Comparison of ENCODE assay signal across 8 cellular contexts in genomic region chr11:62760867-62761227, GRCh38. TPM values are rescaled to one million over a fixed set of nuclear protein-coding genes. Genes with fewer than 3 reads are reported as not detected.
DNase-seq lines count a peak whose midpoint lies in the region; ATAC-seq, FAIRE-seq and TF ChIP-seq lines count a peak whose summit lies in the region.
"Not testable (repeated sequence)": the region's sequence is repeated elsewhere in the genome, so short reads cannot be mapped to it uniquely, and the experiment has no call there.

No MANE protein-coding gene starts in this region.

- TF ChIP-seq EP300 in ovary (IDR thresholded peaks at IDR 0.05) = not testable (repeated sequence)

- H3K4me1 Mint-ChIP-seq in CD4-positive, alpha-beta T cell (ENCODE audit: low read depth) = peaks cover 19% of the 10 kb centered on the region
- peaks cover 20% of the 10 kb centered on the region for H3K4me1 Mint-ChIP-seq in activated naive CD4-positive, alpha-beta T cell treated with anti-CD3 and anti-CD28 coated beads, Interleukin-2, amount 50 U/mL, for 24 hours

- H3K27ac ChIP-seq in CD4-positive, alpha-beta T cell (ENCODE audit: low read depth, low read length); SK-N-MC; keratinocyte (ENCODE audit: control insufficient read depth, insufficient read depth, low read length); ovary: not testable (repeated sequence)
- H3K27ac ChIP-seq in KOPT-K1 (ENCODE audit: low read depth, low read length, poor library complexity, severe bottlenecking) (peak overlapping the region; percentile 72), dorsolateral prefrontal cortex (peak overlapping the region; percentile 29 to 99 (median 88)), thymus (ENCODE audit: low read depth) (peak overlapping the region; percentile 42)

- not testable (repeated sequence) for TF ChIP-seq CTCF in CD4-positive, alpha-beta T cell (IDR thresholded peaks at IDR 0.05); dorsolateral prefrontal cortex (IDR thresholded peaks at IDR 0.05 in 54 of 56, conservative IDR thresholded peaks at IDR 0.05 in 2 of 56; ENCODE audit: low read depth in 1 of 56, partially characterized antibody in 56 of 56); keratinocyte (optimal IDR thresholded peaks at IDR 0.05 in 1 of 3, IDR thresholded peaks at IDR 0.05 in 1 of 3, conservative IDR thresholded peaks at IDR 0.05 in 1 of 3; ENCODE audit: extremely low read depth in 1 of 3, insufficient read depth in 2 of 3, low read length in 3 of 3); ovary (IDR thresholded peaks at IDR 0.05)

- not testable (repeated sequence) for H3K27me3 Mint-ChIP-seq in CD4-positive, alpha-beta T cell; activated naive CD4-positive, alpha-beta T cell treated with anti-CD3 and anti-CD28 coated beads, Interleukin-2, amount 50 U/mL, for 24 hours

- not testable (repeated sequence) for H2AFZ ChIP-seq in keratinocyte (ENCODE audit: control insufficient read depth, low read length)

- H3K36me3 ChIP-seq in KOPT-K1 (ENCODE audit: insufficient read depth, low read length) (peaks cover 21% of the 10 kb centered on the region), thymus (ENCODE audit: control insufficient read depth, insufficient read depth) (peaks cover 13% of the 10 kb centered on the region)
- not testable (repeated sequence) for H3K36me3 ChIP-seq in SK-N-MC (ENCODE audit: insufficient read depth, low read length); keratinocyte (ENCODE audit: control insufficient read depth in 2 of 2, extremely low read depth in 1 of 2, insufficient read depth in 2 of 2, low read length in 2 of 2); ovary

- peak overlapping the region; percentile 95 for H3K27ac Mint-ChIP-seq in CD4-positive, alpha-beta T cell
- H3K27ac Mint-ChIP-seq in activated naive CD4-positive, alpha-beta T cell treated with anti-CD3 and anti-CD28 coated beads, Interleukin-2, amount 50 U/mL, for 24 hours = not testable (repeated sequence)

- H3K4me3 Mint-ChIP-seq in CD4-positive, alpha-beta T cell = peak overlapping the region; percentile 99
- peak overlapping the region; percentile 95 for H3K4me3 Mint-ChIP-seq in activated naive CD4-positive, alpha-beta T cell treated with anti-CD3 and anti-CD28 coated beads, Interleukin-2, amount 50 U/mL, for 24 hours

- not testable (repeated sequence) for ATAC-seq in CD4-positive, alpha-beta T cell (ENCODE audit: poor library complexity)

- peaks cover 11% of the 10 kb centered on the region for H3K4me1 ChIP-seq in keratinocyte (ENCODE audit: control insufficient read depth, extremely low read depth, insufficient read depth, low read length)
- not testable (repeated sequence) for H3K4me1 ChIP-seq in ovary (ENCODE audit: insufficient read depth)
- peaks cover 11% of the 10 kb centered on the region for H3K4me1 ChIP-seq in thymus (ENCODE audit: control insufficient read depth, insufficient read depth, low read length)

- H3K79me2 ChIP-seq in keratinocyte (ENCODE audit: control insufficient read depth, insufficient read depth, low read length) = peaks cover 13% of the 10 kb centered on the region

- TF ChIP-seq POLR2A in ovary (IDR thresholded peaks at IDR 0.05) = not testable (repeated sequence)

- H3K9me1 ChIP-seq in keratinocyte (ENCODE audit: control insufficient read depth, extremely low read depth, insufficient read depth, low read length) = not testable (repeated sequence)

- H4K20me1 ChIP-seq in keratinocyte (ENCODE audit: control insufficient read depth, extremely low read depth, insufficient read depth, low read length) = not testable (repeated sequence)

- peak overlapping the region; percentile 99 for H3K4me3 ChIP-seq in SK-N-MC
- peak overlapping the region; percentile 62 to 99 (median 88) for H3K4me3 ChIP-seq in dorsolateral prefrontal cortex
- not testable (repeated sequence) for H3K4me3 ChIP-seq in keratinocyte (ENCODE audit: control insufficient read depth in 2 of 3, extremely low read depth in 1 of 3, insufficient read depth in 2 of 3, low read depth in 1 of 3, low read length in 3 of 3)
- peak overlapping the region; percentile 78 for H3K4me3 ChIP-seq in ovary
- peak overlapping the region; percentile 90 for H3K4me3 ChIP-seq in thymus (ENCODE audit: low read length)

- POLR2A ChIA-PET in CD4-positive, alpha-beta T cell (lab: Charles Lee) = interaction anchor here (0.6 to 3.9 kb wide), 24 partner anchors 9 to 187 kb away, joined by 3 to 61 read pairs (median 8); partner anchors contain the start of genes EEF1G, HNRNPUL2, LBHD1 and MTA2

- not testable (repeated sequence) for H3K9ac ChIP-seq in SK-N-MC (ENCODE audit: insufficient read length); keratinocyte (ENCODE audit: control insufficient read depth, extremely low read depth, insufficient read depth, low read length)

- intact Hi-C loops in CD4-positive, alpha-beta T cell (cut with DNase I, micrococcal nuclease) = loop anchor here in 1 of 2 experiments (1.0 to 10.0 kb wide), 2 partner anchors 8 to 156 kb away; partner anchors contain the start of gene MTA2
- intact Hi-C loops in dorsolateral prefrontal cortex (cut with DNase I) = loop anchor here in 1 of 2 donors (1.0 kb wide), 1 partner anchor 10 kb away; the partner anchor contains the start of gene TAF6L
- intact Hi-C loops in ovary (cut with DNase I) = not testable (repeated sequence)

- H3K27me3 ChIP-seq in CD4-positive, alpha-beta T cell (ENCODE audit: control insufficient read depth, insufficient read depth, low read length); dorsolateral prefrontal cortex; keratinocyte (ENCODE audit: control insufficient read depth, extremely low read depth, insufficient read depth, low read length); ovary; thymus (ENCODE audit: control insufficient read depth, insufficient read depth): not testable (repeated sequence)

- H3K4me2 ChIP-seq in keratinocyte (ENCODE audit: control insufficient read depth, extremely low read depth, insufficient read depth, low read depth, low read length) = peak overlapping the region; percentile 22

- not testable (repeated sequence) for FAIRE-seq in keratinocyte (lab: Jason Lieb, UNC)

- DNase-seq in CD4-positive, alpha-beta T cell; SK-N-MC (ENCODE audit: low read depth, low spot score); dorsolateral prefrontal cortex; keratinocyte (ENCODE audit: low read depth, low spot score); ovary: not testable (repeated sequence)

- WGBS in ovary, 3 donors = 32 to 39% (median 35%) methylated on average over 9 of the region's 9 CpGs
- WGBS in thymus = 41% methylated on average over 9 of the region's 9 CpGs

- H3K9me3 Mint-ChIP-seq in CD4-positive, alpha-beta T cell; activated naive CD4-positive, alpha-beta T cell treated with anti-CD3 and anti-CD28 coated beads, Interleukin-2, amount 50 U/mL, for 24 hours: not testable (repeated sequence)

- CTCF ChIA-PET in CD4-positive, alpha-beta T cell (lab: Charles Lee) = interaction anchor here (1.3 to 5.5 kb wide), 3 partner anchors 10 to 32 kb away, joined by 3 to 30 read pairs (median 4); partner anchors contain the start of genes TAF6L and TMEM179B

- H3K36me3 Mint-ChIP-seq in CD4-positive, alpha-beta T cell (ENCODE audit: low read depth) = peaks cover 21% of the 10 kb centered on the region
- H3K36me3 Mint-ChIP-seq in activated naive CD4-positive, alpha-beta T cell treated with anti-CD3 and anti-CD28 coated beads, Interleukin-2, amount 50 U/mL, for 24 hours = not testable (repeated sequence)

- H3K9me3 ChIP-seq in CD4-positive, alpha-beta T cell (ENCODE audit: control insufficient read depth, low read length); KOPT-K1 (ENCODE audit: insufficient read depth, low read length, poor library complexity, severe bottlenecking); SK-N-MC (ENCODE audit: low read depth, low read length); keratinocyte (ENCODE audit: control insufficient read depth, low read depth, low read length); ovary; thymus (ENCODE audit: control insufficient read depth): not testable (repeated sequence)

- dilution Hi-C loops in keratinocyte (cut with MboI; ENCODE audit: extremely low pct_ligation_motif_present, low sequenced_read_pairs) = not testable (repeated sequence)

RNA-seq across cellular contexts. Expression of gene POLR2G, which starts 0.5 kb away (rescaled TPM):
- total RNA-seq in CD4-positive, alpha-beta T cell = 10 to 100 TPM; 45.3 to 47.9 TPM
- total RNA-seq in dorsolateral prefrontal cortex (10 to 100 TPM; 35.8 to 95.3 (median 54.4) TPM), ovary (10 to 100 TPM; 42.1 to 77.0 (median 53.6) TPM)
- polyA plus RNA-seq in keratinocyte (145 to 166 TPM (median 151 TPM) in 3 replicates), ovary (100 to 1,000 TPM; 100 to 108 TPM), thymus (150 TPM)
- 20.8 TPM for polyA plus RNA-seq in keratinocyte (2011; ENCODE audit: low read depth)
- 148 and 195 TPM in 2 replicates for polyA plus RNA-seq in keratinocyte (2011; cell fraction: cytosol; rRNA removed)
- 107 and 111 TPM in 2 replicates for polyA plus RNA-seq in keratinocyte (2011; cell fraction: nucleus; rRNA removed)
- 112 and 114 TPM in 2 replicates for polyA plus RNA-seq in keratinocyte (2012; ENCODE audit: low replicate concordance)
- polyA minus RNA-seq in keratinocyte = 67.2 to 120 TPM (median 114 TPM) in 3 replicates
- 54.9 TPM for polyA minus RNA-seq in keratinocyte (2011; cell fraction: cytosol; rRNA and poly(A)+ RNA removed)
- 26.8 and 38.8 TPM in 2 replicates for polyA minus RNA-seq in keratinocyte (2011; cell fraction: nucleus; rRNA and poly(A)+ RNA removed)

RNA-seq across cellular contexts. Expression of gene ZBTB3, which starts 6.9 kb away (rescaled TPM):
- 1 to 10 TPM; 2.3 to 3.5 TPM for total RNA-seq in CD4-positive, alpha-beta T cell
- total RNA-seq in dorsolateral prefrontal cortex = 10 to 100 TPM in 115 of 120 experiments, 1 to 10 TPM in 5; 6.9 to 30.3 (median 15.2) TPM
- polyA plus RNA-seq in keratinocyte = 3.4 to 7.2 TPM (median 4.0 TPM) in 3 replicates
- polyA plus RNA-seq in keratinocyte (2011; ENCODE audit: low read depth) = 0.66 TPM
- polyA plus RNA-seq in keratinocyte (2011; cell fraction: cytosol; rRNA removed) = 2.3 and 2.4 TPM in 2 replicates
- 8.5 and 9.2 TPM in 2 replicates for polyA plus RNA-seq in keratinocyte (2011; cell fraction: nucleus; rRNA removed)
- polyA plus RNA-seq in keratinocyte (2012; ENCODE audit: low replicate concordance) = 3.3 and 4.3 TPM in 2 replicates
- 7.4 to 12.3 TPM (median 11.0 TPM) in 3 replicates for polyA minus RNA-seq in keratinocyte
- polyA minus RNA-seq in keratinocyte (2011; cell fraction: cytosol; rRNA and poly(A)+ RNA removed) = 8.6 TPM
- 6.5 and 13.7 TPM in 2 replicates for polyA minus RNA-seq in keratinocyte (2011; cell fraction: nucleus; rRNA and poly(A)+ RNA removed)
- 10 to 100 TPM in 4 of 7 donors, 1 to 10 TPM in 3; 4.4 to 18.2 (median 11.8) TPM for total RNA-seq in ovary
- 1 to 10 TPM; 3.5 to 4.5 TPM for polyA plus RNA-seq in ovary
- 7.7 TPM for polyA plus RNA-seq in thymus

RNA-seq across cellular contexts. Expression of gene TAF6L, which starts 10.3 kb away (rescaled TPM):
- total RNA-seq in CD4-positive, alpha-beta T cell = 10 to 100 TPM; 11.5 to 11.8 TPM
- total RNA-seq in dorsolateral prefrontal cortex = 10 to 100 TPM in 118 of 120 experiments, 1 to 10 TPM in 2; 9.3 to 39.3 (median 22.8) TPM
- 14.7 to 16.1 TPM (median 14.8 TPM) in 3 replicates for polyA plus RNA-seq in keratinocyte
- polyA plus RNA-seq in keratinocyte (2011; ENCODE audit: low read depth) = 3.9 TPM
- 4.8 and 6.6 TPM in 2 replicates for polyA plus RNA-seq in keratinocyte (2011; cell fraction: cytosol; rRNA removed)
- polyA plus RNA-seq in keratinocyte (2011; cell fraction: nucleus; rRNA removed) = 29.0 and 35.4 TPM in 2 replicates
- polyA plus RNA-seq in keratinocyte (2012; ENCODE audit: low replicate concordance) = 7.6 and 10.9 TPM in 2 replicates
- polyA minus RNA-seq in keratinocyte = 11.3 to 23.4 TPM (median 14.9 TPM) in 3 replicates
- polyA minus RNA-seq in keratinocyte (2011; cell fraction: cytosol; rRNA and poly(A)+ RNA removed) = 8.2 TPM
- polyA minus RNA-seq in keratinocyte (2011; cell fraction: nucleus; rRNA and poly(A)+ RNA removed) = 12.5 and 13.0 TPM in 2 replicates
- 10 to 100 TPM; 15.9 to 33.6 (median 26.3) TPM for total RNA-seq in ovary
- 10 to 100 TPM in 1 of 2 donors, 1 to 10 TPM in 1; 5.4 to 26.5 TPM for polyA plus RNA-seq in ovary
- polyA plus RNA-seq in thymus = 26.5 TPM

RNA-seq across cellular contexts. Expression of gene TMEM179B, which starts 26.4 kb away (rescaled TPM):
- 10 to 100 TPM; 34.7 to 37.4 TPM for total RNA-seq in CD4-positive, alpha-beta T cell
- 10 to 100 TPM; 12.2 to 34.2 (median 19.6) TPM for total RNA-seq in dorsolateral prefrontal cortex
- polyA plus RNA-seq in keratinocyte = 35.4 to 76.4 TPM (median 38.6 TPM) in 3 replicates
- 5.0 TPM for polyA plus RNA-seq in keratinocyte (2011; ENCODE audit: low read depth)
- 60.1 and 62.0 TPM in 2 replicates for polyA plus RNA-seq in keratinocyte (2011; cell fraction: cytosol; rRNA removed)
- polyA plus RNA-seq in keratinocyte (2011; cell fraction: nucleus; rRNA removed) = 55.4 and 59.9 TPM in 2 replicates
- polyA plus RNA-seq in keratinocyte (2012; ENCODE audit: low replicate concordance) = 48.7 and 52.8 TPM in 2 replicates
- polyA minus RNA-seq in keratinocyte = 42.7 to 71.3 TPM (median 55.8 TPM) in 3 replicates
- polyA minus RNA-seq in keratinocyte (2011; cell fraction: cytosol; rRNA and poly(A)+ RNA removed) = 92.9 TPM
- 22.5 and 24.1 TPM in 2 replicates for polyA minus RNA-seq in keratinocyte (2011; cell fraction: nucleus; rRNA and poly(A)+ RNA removed)
- total RNA-seq in ovary = 100 to 1,000 TPM in 1 of 7 donors, 10 to 100 TPM in 6; 32.7 to 101 (median 36.5) TPM
- 10 to 100 TPM; 54.4 to 91.7 TPM for polyA plus RNA-seq in ovary
- polyA plus RNA-seq in thymus = 58.2 TPM

RNA-seq across cellular contexts. Expression of gene TMEM223, which starts 31.0 kb away (rescaled TPM):
- total RNA-seq in CD4-positive, alpha-beta T cell = 1 to 10 TPM; 6.2 to 8.7 TPM
- total RNA-seq in dorsolateral prefrontal cortex = 10 to 100 TPM; 10.1 to 27.1 (median 19.7) TPM
- polyA plus RNA-seq in keratinocyte = 11.0 to 15.6 TPM (median 11.8 TPM) in 3 replicates
- polyA plus RNA-seq in keratinocyte (2011; ENCODE audit: low read depth) = 1.6 TPM
- polyA plus RNA-seq in keratinocyte (2011; cell fraction: cytosol; rRNA removed) = 9.5 and 11.6 TPM in 2 replicates
- 8.2 and 9.6 TPM in 2 replicates for polyA plus RNA-seq in keratinocyte (2011; cell fraction: nucleus; rRNA removed)
- polyA plus RNA-seq in keratinocyte (2012; ENCODE audit: low replicate concordance) = 8.7 and 10.1 TPM in 2 replicates
- 2.2 to 5.0 TPM (median 4.4 TPM) in 3 replicates for polyA minus RNA-seq in keratinocyte
- polyA minus RNA-seq in keratinocyte (2011; cell fraction: cytosol; rRNA and poly(A)+ RNA removed) = 8.4 TPM
- polyA minus RNA-seq in keratinocyte (2011; cell fraction: nucleus; rRNA and poly(A)+ RNA removed) = 3.1 and 4.5 TPM in 2 replicates
- total RNA-seq in ovary = 10 to 100 TPM; 12.0 to 26.9 (median 13.1) TPM
- polyA plus RNA-seq in ovary = 10 to 100 TPM; 13.7 to 15.5 TPM
- polyA plus RNA-seq in thymus = 18.4 TPM
